1 cellular context compared by ENCODE assay signal in genomic region chr7:150787321-150788281, GRCh38.
TF ChIP-seq lines count a peak whose summit lies in the region.

No MANE protein-coding gene starts in this region.

TF ChIP-seq in K562, 482 proteins besides CTCF, POLR2A, EP300 and RAD21 (continued from another document):
- TF ChIP-seq ZBTB2 (IDR thresholded peaks at IDR 0.05) (no peak), ZKSCAN8 (CRISPR knock-in tag; IDR thresholded peaks at IDR 0.05) (no peak), MAZ (CRISPR knock-in tag; conservative IDR thresholded peaks at IDR 0.05 in 1 of 2, IDR thresholded peaks at IDR 0.05 in 1 of 2) (peak; percentile 43 to 72; a peak in 3 of 4 replicates), E2F6 (IDR thresholded peaks at IDR 0.05; ENCODE audit: borderline replicate concordance in 1 of 2, extremely low read depth in 1 of 2, insufficient read depth in 1 of 2, insufficient read length in 1 of 2, low read depth in 1 of 2, low read length in 1 of 2, poor library complexity in 1 of 2, severe bottlenecking in 1 of 2) (no peak), ZNF134 (CRISPR knock-in tag; conservative IDR thresholded peaks at IDR 0.05) (peak; percentile 67; the same call in 1 of the 2 replicates)
- TF ChIP-seq, protein P1, sequence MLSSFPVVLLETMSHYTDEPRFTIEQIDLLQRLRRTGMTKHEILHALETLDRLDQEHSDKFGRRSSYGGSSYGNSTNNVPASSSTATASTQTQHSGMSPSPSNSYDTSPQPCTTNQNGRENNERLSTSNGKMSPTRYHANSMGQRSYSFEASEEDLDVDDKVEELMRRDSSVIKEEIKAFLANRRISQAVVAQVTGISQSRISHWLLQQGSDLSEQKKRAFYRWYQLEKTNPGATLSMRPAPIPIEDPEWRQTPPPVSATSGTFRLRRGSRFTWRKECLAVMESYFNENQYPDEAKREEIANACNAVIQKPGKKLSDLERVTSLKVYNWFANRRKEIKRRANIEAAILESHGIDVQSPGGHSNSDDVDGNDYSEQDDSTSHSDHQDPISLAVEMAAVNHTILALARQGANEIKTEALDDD (IDR thresholded peaks at IDR 0.05), result 0 out of 2 replicates have a peak, but pooled peaks have one; percentile 53
